ENCODE assay signal across 1 cellular context in the genomic region with DNA sequence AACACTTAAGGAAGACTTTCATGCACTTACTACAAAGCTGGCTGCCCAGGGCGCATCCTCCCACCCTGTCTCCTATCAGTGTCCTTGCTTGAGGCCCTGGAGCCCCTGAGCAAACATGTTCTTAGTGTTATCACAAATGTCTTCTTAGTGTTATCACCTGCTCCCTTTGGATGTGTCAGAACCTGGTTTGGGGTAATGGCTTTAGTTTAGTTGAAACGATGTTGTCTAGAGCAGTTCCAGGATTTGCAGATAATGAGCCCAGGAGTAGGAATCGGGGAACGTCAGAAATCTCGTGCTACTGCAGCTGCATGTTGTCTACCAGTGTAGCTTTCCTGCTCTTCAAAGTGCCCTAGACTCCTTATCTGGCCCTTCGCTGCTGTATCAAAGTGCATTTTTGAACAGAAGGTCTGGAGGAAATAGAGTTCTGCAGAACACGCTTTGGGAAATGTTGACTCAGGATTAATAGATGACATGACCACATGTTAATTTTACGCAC.
TF ChIP-seq lines count a peak whose summit lies in the region.

No MANE protein-coding gene starts in this region.

TF ChIP-seq in HepG2, 621 proteins besides CTCF, POLR2A, EP300 and RAD21 (continued from another document and continues in another):
- TF ChIP-seq ZNF280D (CRISPR knock-in tag; IDR thresholded peaks at IDR 0.05) (0 out of 2 replicates have a peak, but pooled peaks have one; percentile 33), GATAD2A (CRISPR knock-in tag; IDR thresholded peaks at IDR 0.05) (peak; percentile 77), ZNF446 (CRISPR knock-in tag; IDR thresholded peaks at IDR 0.05) (no peak), HDAC2 (CRISPR knock-in tag; IDR thresholded peaks at IDR 0.05) (peak; percentile 91), KDM3A (CRISPR knock-in tag; IDR thresholded peaks at IDR 0.05; ENCODE audit: low read depth) (no peak), ZNF414 (CRISPR knock-in tag; IDR thresholded peaks at IDR 0.05) (no peak), ZNF788 (CRISPR knock-in tag; IDR thresholded peaks at IDR 0.05; ENCODE audit: borderline replicate concordance) (peak; percentile 38; the same call in 1 of the 2 replicates), KDM6A (CRISPR knock-in tag; IDR thresholded peaks at IDR 0.05; ENCODE audit: low read depth) (0 out of 2 replicates have a peak, but pooled peaks have one; percentile 68), ZBTB44 (CRISPR knock-in tag; IDR thresholded peaks at IDR 0.05) (0 out of 2 replicates have a peak, but pooled peaks have one; percentile 19), HMG20B (CRISPR knock-in tag; conservative IDR thresholded peaks at IDR 0.05) (peak; percentile 81), ZNF570 (CRISPR knock-in tag; IDR thresholded peaks at IDR 0.05; ENCODE audit: borderline replicate concordance) (no peak), ZNF335 (CRISPR knock-in tag; IDR thresholded peaks at IDR 0.05) (0 out of 2 replicates have a peak, but pooled peaks have one; percentile 19), ARID5B (CRISPR knock-in tag; IDR thresholded peaks at IDR 0.05) (peak; percentile 88), GLI4 (CRISPR knock-in tag; IDR thresholded peaks at IDR 0.05; ENCODE audit: borderline replicate concordance) (no peak), SIN3A (IDR thresholded peaks at IDR 0.05; ENCODE audit: borderline replicate concordance, low read depth, low read length) (no peak), SMARCC2 (IDR thresholded peaks at IDR 0.05) (no peak), NFIB (CRISPR knock-in tag; IDR thresholded peaks at IDR 0.05; ENCODE audit: borderline replicate concordance) (no peak), CREM (IDR thresholded peaks at IDR 0.05) (peak; percentile 81; the same call in 1 of the 2 replicates), CREM (CRISPR knock-in tag; IDR thresholded peaks at IDR 0.05) (no peak), SRSF9 (IDR thresholded peaks at IDR 0.05; ENCODE audit: borderline replicate concordance, insufficient read depth, low read depth, low read length, poor library complexity, severe bottlenecking) (no peak), ZNF737 (CRISPR knock-in tag; IDR thresholded peaks at IDR 0.05; ENCODE audit: borderline replicate concordance) (no peak), ZBTB26 (CRISPR knock-in tag; IDR thresholded peaks at IDR 0.05; ENCODE audit: borderline replicate concordance) (peak; percentile 58; the same call in 1 of the 2 replicates), PLRG1 (conservative IDR thresholded peaks at IDR 0.05) (no peak), HOXD1 (CRISPR knock-in tag; IDR thresholded peaks at IDR 0.05) (0 out of 2 replicates have a peak, but pooled peaks have one; percentile 1), RXRB (CRISPR knock-in tag; IDR thresholded peaks at IDR 0.05; ENCODE audit: borderline replicate concordance) (0 out of 2 replicates have a peak, but pooled peaks have one; percentile 33), YEATS4 (CRISPR knock-in tag; IDR thresholded peaks at IDR 0.05; ENCODE audit: borderline replicate concordance) (0 out of 2 replicates have a peak, but pooled peaks have one; percentile 42), SMAD3 (CRISPR knock-in tag; IDR thresholded peaks at IDR 0.05) (peak; percentile 33; the same call in 1 of the 2 replicates), ZNF768 (CRISPR knock-in tag; IDR thresholded peaks at IDR 0.05) (no peak), GATAD1 (CRISPR knock-in tag; IDR thresholded peaks at IDR 0.05) (0 out of 2 replicates have a peak, but pooled peaks have one; percentile 37)
- TF ChIP-seq, protein P1, sequence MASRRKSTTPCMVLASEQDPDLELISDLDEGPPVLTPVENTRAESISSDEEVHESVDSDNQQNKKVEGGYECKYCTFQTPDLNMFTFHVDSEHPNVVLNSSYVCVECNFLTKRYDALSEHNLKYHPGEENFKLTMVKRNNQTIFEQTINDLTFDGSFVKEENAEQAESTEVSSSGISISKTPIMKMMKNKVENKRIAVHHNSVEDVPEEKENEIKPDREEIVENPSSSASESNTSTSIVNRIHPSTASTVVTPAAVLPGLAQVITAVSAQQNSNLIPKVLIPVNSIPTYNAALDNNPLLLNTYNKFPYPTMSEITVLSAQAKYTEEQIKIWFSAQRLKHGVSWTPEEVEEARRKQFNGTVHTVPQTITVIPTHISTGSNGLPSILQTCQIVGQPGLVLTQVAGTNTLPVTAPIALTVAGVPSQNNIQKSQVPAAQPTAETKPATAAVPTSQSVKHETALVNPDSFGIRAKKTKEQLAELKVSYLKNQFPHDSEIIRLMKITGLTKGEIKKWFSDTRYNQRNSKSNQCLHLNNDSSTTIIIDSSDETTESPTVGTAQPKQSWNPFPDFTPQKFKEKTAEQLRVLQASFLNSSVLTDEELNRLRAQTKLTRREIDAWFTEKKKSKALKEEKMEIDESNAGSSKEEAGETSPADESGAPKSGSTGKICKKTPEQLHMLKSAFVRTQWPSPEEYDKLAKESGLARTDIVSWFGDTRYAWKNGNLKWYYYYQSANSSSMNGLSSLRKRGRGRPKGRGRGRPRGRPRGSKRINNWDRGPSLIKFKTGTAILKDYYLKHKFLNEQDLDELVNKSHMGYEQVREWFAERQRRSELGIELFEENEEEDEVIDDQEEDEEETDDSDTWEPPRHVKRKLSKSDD (CRISPR knock-in tag; IDR thresholded peaks at IDR 0.05; ENCODE audit: low read depth): no peak
- TF ChIP-seq, protein P2, sequence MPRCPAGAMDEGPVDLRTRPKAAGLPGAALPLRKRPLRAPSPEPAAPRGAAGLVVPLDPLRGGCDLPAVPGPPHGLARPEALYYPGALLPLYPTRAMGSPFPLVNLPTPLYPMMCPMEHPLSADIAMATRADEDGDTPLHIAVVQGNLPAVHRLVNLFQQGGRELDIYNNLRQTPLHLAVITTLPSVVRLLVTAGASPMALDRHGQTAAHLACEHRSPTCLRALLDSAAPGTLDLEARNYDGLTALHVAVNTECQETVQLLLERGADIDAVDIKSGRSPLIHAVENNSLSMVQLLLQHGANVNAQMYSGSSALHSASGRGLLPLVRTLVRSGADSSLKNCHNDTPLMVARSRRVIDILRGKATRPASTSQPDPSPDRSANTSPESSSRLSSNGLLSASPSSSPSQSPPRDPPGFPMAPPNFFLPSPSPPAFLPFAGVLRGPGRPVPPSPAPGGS (CRISPR knock-in tag; IDR thresholded peaks at IDR 0.05): no peak
